15 cellular contexts compared by ENCODE assay signal in the genomic region with DNA sequence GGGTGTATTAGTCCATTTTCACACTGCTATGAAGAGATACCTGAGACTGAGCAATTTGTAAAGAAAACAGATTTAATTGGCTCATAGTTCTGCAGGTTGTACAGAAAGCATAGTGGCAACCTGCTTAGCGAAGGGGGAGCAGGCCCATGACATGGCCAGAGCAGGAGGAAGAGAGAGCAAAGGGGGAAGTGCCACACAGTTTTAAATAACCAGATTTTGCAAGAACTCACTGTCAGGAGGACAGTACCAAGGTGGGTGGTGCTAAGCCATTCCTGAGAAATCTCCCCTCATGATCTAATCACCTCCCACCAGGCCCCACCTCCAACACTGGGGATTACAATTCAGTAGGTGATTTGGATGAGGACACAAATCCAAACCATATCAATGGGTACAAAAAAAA. TPM values are rescaled to one million over a fixed set of nuclear protein-coding genes. Genes with fewer than 3 reads are reported as not detected.
A peak's percentile ranks its signal among the peaks of the same experiment; 100 is the strongest.
DNase-seq lines count a peak whose midpoint lies in the region; ATAC-seq and TF ChIP-seq lines count a peak whose summit lies in the region.
"Had no signal": no experiment of that assay in that cellular context is flagged by ENCODE, and none has a peak within 500 bp of the region (broad histone marks: within the 10 kb centered on the region; RNA-seq: fewer than 3 reads in every experiment).

No MANE protein-coding gene starts in this region.

- intact Hi-C loops in upper lobe of right lung (cut with DNase I): no loop called here

- H3K27ac Mint-ChIP-seq in GM23338: no peak overlapping the region
- no peak overlapping the region for H3K27ac Mint-ChIP-seq in activated CD8-positive, alpha-beta memory T cell treated with anti-CD3 and anti-CD28 coated beads, Interleukin-2, amount 10 ng/mL, durations not matched to agents 7 days and 5 days

- no peaks in the 10 kb centered on the region for H3K4me1 Mint-ChIP-seq in GM23338
- H3K4me1 Mint-ChIP-seq in activated CD8-positive, alpha-beta memory T cell treated with anti-CD3 and anti-CD28 coated beads, Interleukin-2, amount 10 ng/mL, durations not matched to agents 7 days and 5 days: no peaks in the 10 kb centered on the region

- TF ChIP-seq CTCF in GM23338 (conservative IDR thresholded peaks at IDR 0.05; ENCODE audit: low read depth in 2 of 2) (no peak), upper lobe of right lung (IDR thresholded peaks at IDR 0.05) (no peak), WERI-Rb-1 (IDR thresholded peaks at IDR 0.05; ENCODE audit: low read depth, low read length) (no peak)

- ATAC-seq in GM23338 (no peak), left lobe of liver (peak; percentile 34), upper lobe of right lung (peak; percentile 91)
- no peak for ATAC-seq in activated CD8-positive, alpha-beta memory T cell treated with anti-CD3 and anti-CD28 coated beads, Interleukin-2, amount 10 ng/mL, durations not matched to agents 7 days and 5 days

- H4K20me1 ChIP-seq in GM23338 (replicated peaks; ENCODE audit: insufficient read depth): no peaks in the 10 kb centered on the region

- H3K4me3 ChIP-seq in GM23338 (no peak overlapping the region), upper lobe of right lung (no peak overlapping the region), WERI-Rb-1 (ENCODE audit: low read depth, low read length) (no peak overlapping the region)

- CTCF ChIA-PET in activated CD8-positive, alpha-beta memory T cell treated with anti-CD3 and anti-CD28 coated beads, Interleukin-2, amount 10 ng/mL, durations not matched to agents 7 days and 5 days (lab: Charles Lee): no interaction called here

- no peak overlapping the region for H3K4me3 Mint-ChIP-seq in GM23338
- H3K4me3 Mint-ChIP-seq in activated CD8-positive, alpha-beta memory T cell treated with anti-CD3 and anti-CD28 coated beads, Interleukin-2, amount 10 ng/mL, durations not matched to agents 7 days and 5 days: no peak overlapping the region

- H3K27ac ChIP-seq in GM23338 (ENCODE audit: low read depth): no peak overlapping the region
- H3K27ac ChIP-seq in upper lobe of right lung: no peak overlapping the region
- no peak overlapping the region for H3K27ac ChIP-seq in WERI-Rb-1

- H3K27me3 Mint-ChIP-seq in GM23338 (ENCODE audit: insufficient read depth, low read depth, poor library complexity): no peaks in the 10 kb centered on the region
- H3K27me3 Mint-ChIP-seq in activated CD8-positive, alpha-beta memory T cell treated with anti-CD3 and anti-CD28 coated beads, Interleukin-2, amount 10 ng/mL, durations not matched to agents 7 days and 5 days: peaks cover 4% of the 10 kb centered on the region

- H3K79me2 ChIP-seq in GM23338 (replicated peaks; ENCODE audit: insufficient read depth): no peaks in the 10 kb centered on the region

- no peaks in the 10 kb centered on the region for H3K36me3 Mint-ChIP-seq in GM23338 (ENCODE audit: low read depth)
- no peaks in the 10 kb centered on the region for H3K36me3 Mint-ChIP-seq in activated CD8-positive, alpha-beta memory T cell treated with anti-CD3 and anti-CD28 coated beads, Interleukin-2, amount 10 ng/mL, durations not matched to agents 7 days and 5 days

- H3K36me3 ChIP-seq in GM23338 (ENCODE audit: insufficient read depth): no peaks in the 10 kb centered on the region
- H3K36me3 ChIP-seq in upper lobe of right lung: no peaks in the 10 kb centered on the region
- H3K36me3 ChIP-seq in WERI-Rb-1: no peaks in the 10 kb centered on the region

- H3K4me1 ChIP-seq in GM23338 (ENCODE audit: insufficient read depth) (no peaks in the 10 kb centered on the region), upper lobe of right lung (peaks cover 4% of the 10 kb centered on the region)

- 0 out of 2 replicates have a peak overlapping the region, but pooled peaks have one; percentile 24 for H2AFZ ChIP-seq in GM23338

- no peak overlapping the region for H3K4me2 ChIP-seq in GM23338
- H3K4me2 ChIP-seq: SK-N-SH had no signal

- no peaks in the 10 kb centered on the region for H3K9me3 Mint-ChIP-seq in GM23338
- H3K9me3 Mint-ChIP-seq in activated CD8-positive, alpha-beta memory T cell treated with anti-CD3 and anti-CD28 coated beads, Interleukin-2, amount 10 ng/mL, durations not matched to agents 7 days and 5 days (ENCODE audit: low read depth): no peaks in the 10 kb centered on the region

- no peaks in the 10 kb centered on the region for H3K9me2 ChIP-seq in GM23338 (ENCODE audit: insufficient read depth)
- H3K9me2 ChIP-seq: SK-N-SH had no signal

- DNase-seq in GM23338 (ENCODE audit: low spot score) (no peak), NOMO-1 treated with DMSO at 0.1 percent for 48 hours (lab: John Stamatoyannopoulos, UW; ENCODE audit: unreplicated experiment) (peak; percentile 60), left lobe of liver (ENCODE audit: low spot score) (no peak), upper lobe of right lung (no peak), WERI-Rb-1 (no peak)
- DNase-seq in activated CD8-positive, alpha-beta memory T cell treated with anti-CD3 and anti-CD28 coated beads, Interleukin-2, amount 10 ng/mL, durations not matched to agents 7 days and 5 days: no peak
- no peak for DNase-seq in stimulated activated CD4-positive, alpha-beta T cell treated with anti-CD3 and anti-CD28 coated beads, Interleukin-15, amount 100 ng/mL, for 24 hours
- DNase-seq: DMS79 treated with DMSO at 0.1 percent for 48 hours, KBM-7, NCI-H1417 treated with DMSO at 0.1 percent for 48 hours, NCI-H1930, NCI-H226, NCI-H524, SHP77, SK-N-SH had no signal

- H3K27me3 ChIP-seq in GM23338 (ENCODE audit: insufficient read depth): no peaks in the 10 kb centered on the region
- no peaks in the 10 kb centered on the region for H3K27me3 ChIP-seq in upper lobe of right lung
- H3K27me3 ChIP-seq in WERI-Rb-1 (ENCODE audit: insufficient read depth, low read depth, severe bottlenecking): no peaks in the 10 kb centered on the region

- no peaks in the 10 kb centered on the region for H3K9me3 ChIP-seq in upper lobe of right lung
- H3K9me3 ChIP-seq in WERI-Rb-1 (ENCODE audit: severe bottlenecking): no peaks in the 10 kb centered on the region
- H3K9me3 ChIP-seq: SK-N-SH had no signal

- no peaks in the 10 kb centered on the region for H3F3A ChIP-seq in GM23338 (replicated peaks; ENCODE audit: low read depth)

TF ChIP-seq in GM23338, 12 proteins besides CTCF, POLR2A, EP300 and RAD21:
- no peak for TF ChIP-seq CREB1 (CRISPR knock-in tag; IDR thresholded peaks at IDR 0.05; ENCODE audit: low read depth)
- no peak for TF ChIP-seq EZH2phosphoT487 (IDR thresholded peaks at IDR 0.05; ENCODE audit: unreplicated experiment)
- no peak for TF ChIP-seq JUNB (IDR thresholded peaks at IDR 0.05; ENCODE audit: unreplicated experiment)

RNA-seq across cellular contexts. Expression of gene PCSK5, which starts 16.8 kb away (rescaled TPM):
- total RNA-seq in GM23338 (2014; rRNA removed; shearing (Covaris generic)): 30.8 and 34.8 TPM in 2 replicates
- 12.3 and 15.6 TPM in 2 replicates for polyA plus RNA-seq in GM23338 (2016; fragmentation: Nextera tagmentation; extraction: Ambion mirVana)
- total RNA-seq in left lobe of liver (3.2 TPM), upper lobe of right lung (18.1 TPM)
- total RNA-seq in activated CD8-positive, alpha-beta memory T cell treated with anti-CD3 and anti-CD28 coated beads, Interleukin-2, amount 10 ng/mL, durations not matched to agents 7 days and 5 days: 1 to 10 TPM; 1.1 to 2.0 TPM

Comparison
In these comparisons a context has a peak if more than half of its experiments do, and no peak if none do; other contexts are left out.
1. ATAC-seq: peak in left lobe of liver (single experiment) and upper lobe of right lung (single experiment); none in GM23338 (single experiment) and activated CD8-positive, alpha-beta memory T cell treated with anti-CD3 and anti-CD28 coated beads, Interleukin-2, amount 10 ng/mL, durations not matched to agents 7 days and 5 days (single experiment).